8 cellular contexts compared by ENCODE assay signal in genomic region chr18:2997846-2998599, GRCh38. TPM values are rescaled to one million over a fixed set of nuclear protein-coding genes. Genes with fewer than 3 reads are reported as not detected.
A peak's percentile ranks its signal among the peaks of the same experiment; 100 is the strongest.
DNase-seq lines count a peak whose midpoint lies in the region; TF ChIP-seq lines count a peak whose summit lies in the region.

No MANE protein-coding gene starts in this region.

- peak overlapping the region; percentile 91 for H3K27ac Mint-ChIP-seq in activated naive CD4-positive, alpha-beta T cell treated with anti-CD3 and anti-CD28 coated beads for 36 hours
- H3K27ac Mint-ChIP-seq in type B pancreatic cell, result peak overlapping the region; percentile 16

- H3K4me1 Mint-ChIP-seq in activated naive CD4-positive, alpha-beta T cell treated with anti-CD3 and anti-CD28 coated beads for 36 hours (ENCODE audit: low read depth), result peaks cover 85% of the 10 kb centered on the region
- H3K4me1 Mint-ChIP-seq in type B pancreatic cell (ENCODE audit: unreplicated experiment), result peaks cover 26% of the 10 kb centered on the region

- no peaks in the 10 kb centered on the region for H3K27me3 Mint-ChIP-seq in activated naive CD4-positive, alpha-beta T cell treated with anti-CD3 and anti-CD28 coated beads for 36 hours (ENCODE audit: low read depth)
- H3K27me3 Mint-ChIP-seq in type B pancreatic cell, result no peaks in the 10 kb centered on the region

- CTCF ChIA-PET in activated naive CD4-positive, alpha-beta T cell treated with anti-CD3 and anti-CD28 coated beads for 36 hours (lab: Charles Lee), result interaction anchor here (0.6 to 7.2 kb wide), 16 partner anchors 9 to 254 kb away, joined by 3 to 133 read pairs (median 5); no protein-coding TSS in a partner anchor

- peak overlapping the region; percentile 44 for H3K4me3 Mint-ChIP-seq in activated naive CD4-positive, alpha-beta T cell treated with anti-CD3 and anti-CD28 coated beads for 36 hours
- peak overlapping the region; percentile 13 for H3K4me3 Mint-ChIP-seq in type B pancreatic cell

- H3K27ac ChIP-seq in cingulate gyrus (ENCODE audit: low read depth, low read length) (peak overlapping the region; percentile 85), mesendoderm (ENCODE audit: low read depth, low read length) (no peak overlapping the region), SJCRH30 (no peak overlapping the region)

- no peak overlapping the region for H2BK5ac ChIP-seq in mesendoderm (ENCODE audit: low read length)

- peaks cover 23% of the 10 kb centered on the region for H3K36me3 Mint-ChIP-seq in activated naive CD4-positive, alpha-beta T cell treated with anti-CD3 and anti-CD28 coated beads for 36 hours (ENCODE audit: low read depth)
- peaks cover 39% of the 10 kb centered on the region for H3K36me3 Mint-ChIP-seq in type B pancreatic cell

- no peak overlapping the region for H2BK15ac ChIP-seq in mesendoderm (replicated peaks; ENCODE audit: low read depth)

- no peak overlapping the region for H2AK5ac ChIP-seq in mesendoderm (ENCODE audit: low read length)

- DNase-seq in activated naive CD4-positive, alpha-beta T cell treated with anti-CD3 and anti-CD28 coated beads for 36 hours, result peak; percentile 32
- no peak for DNase-seq in activated naive CD4-positive, alpha-beta T cell (lab: John Stamatoyannopoulos, UW)
- DNase-seq in midbrain (lab: John Stamatoyannopoulos, UW), result peak; percentile 60
- no peak for DNase-seq in type B pancreatic cell (ENCODE audit: extremely low spot score, unreplicated experiment)
- no peak for DNase-seq in mesendoderm
- DNase-seq in EL, result no peak
- no peak for DNase-seq in SJCRH30

- H3K9ac ChIP-seq in mesendoderm (ENCODE audit: low read length), result no peak overlapping the region

- H3K9me3 Mint-ChIP-seq in activated naive CD4-positive, alpha-beta T cell treated with anti-CD3 and anti-CD28 coated beads for 36 hours, result peaks cover 6% of the 10 kb centered on the region
- H3K9me3 Mint-ChIP-seq in type B pancreatic cell, result peaks cover 17% of the 10 kb centered on the region

- no peaks in the 10 kb centered on the region for H3K9me3 ChIP-seq in SJCRH30 (replicated peaks)

- H3K56ac ChIP-seq in mesendoderm (ENCODE audit: low read length), result no peak overlapping the region

- H3K23ac ChIP-seq in mesendoderm (ENCODE audit: low read length), result no peak overlapping the region

- no peaks in the 10 kb centered on the region for H3K27me3 ChIP-seq in mesendoderm (ENCODE audit: insufficient read depth, low read length, poor library complexity)
- no peaks in the 10 kb centered on the region for H3K27me3 ChIP-seq in SJCRH30

- H2BK120ac ChIP-seq in mesendoderm (ENCODE audit: low read depth, low read length), result no peak overlapping the region

- H3K79me1 ChIP-seq in mesendoderm (ENCODE audit: low read length), result peaks cover 1% of the 10 kb centered on the region

- H3K4me1 ChIP-seq in mesendoderm (ENCODE audit: control insufficient read depth, low read depth, low read length) (no peaks in the 10 kb centered on the region), SJCRH30 (no peaks in the 10 kb centered on the region)

- no peaks in the 10 kb centered on the region for H3K36me3 ChIP-seq in mesendoderm (ENCODE audit: control insufficient read depth, insufficient read depth, low read length)
- H3K36me3 ChIP-seq in SJCRH30, result peaks cover 2% of the 10 kb centered on the region

- intact Hi-C loops in activated naive CD4-positive, alpha-beta T cell treated with anti-CD3 and anti-CD28 coated beads for 36 hours (cut with micrococcal nuclease), result loop anchor here (1.0 to 10.0 kb wide), 10 partner anchors 15 to 667 kb away; partner anchors contain the start of gene LPIN2

- H3K4me2 ChIP-seq in mesendoderm (ENCODE audit: low read length), result no peak overlapping the region

- H3K4me3 ChIP-seq in mesendoderm (ENCODE audit: low read length), result no peak overlapping the region
- H3K4me3 ChIP-seq in SJCRH30, result no peak overlapping the region

- peaks cover 5% of the 10 kb centered on the region for H3K79me2 ChIP-seq in mesendoderm (ENCODE audit: control insufficient read depth, insufficient read depth, low read length)

- no peak for TF ChIP-seq CTCF in type B pancreatic cell (conservative IDR thresholded peaks at IDR 0.05)

- H3K4ac ChIP-seq in mesendoderm (ENCODE audit: low read depth, low read length), result no peak overlapping the region

- no CpG with 5 or more reads among the region's 4 CpGs for WGBS in mesendoderm (ENCODE audit: extremely low coverage, insufficient coverage, low lambda C conversion rate)

- no peak overlapping the region for H4K8ac ChIP-seq in mesendoderm (ENCODE audit: low read depth, low read length)

- H4K5ac ChIP-seq in mesendoderm (ENCODE audit: low read length), result no peak overlapping the region

- H3K18ac ChIP-seq in mesendoderm (ENCODE audit: low read length), result no peak overlapping the region

RNA-seq across cellular contexts. Expression of gene LPIN2, which starts 14.9 kb away (rescaled TPM):
- 10 to 100 TPM; 62.4 to 65.7 TPM for total RNA-seq in activated naive CD4-positive, alpha-beta T cell treated with anti-CD3 and anti-CD28 coated beads for 36 hours
- 17.8 and 26.8 TPM in 2 replicates for total RNA-seq in type B pancreatic cell (ENCODE audit: low replicate concordance)
- 7.8 TPM for polyA plus RNA-seq in mesendoderm (2013, experiment 1 of 2)
- polyA plus RNA-seq in mesendoderm (2013, experiment 2 of 2), result 8.8 TPM
- total RNA-seq in SJCRH30 (2014; rRNA removed; shearing (Covaris generic)), result 15.3 and 16.7 TPM in 2 replicates

Comparison
In these comparisons a context has a peak if more than half of its experiments do, and no peak if none do; other contexts are left out.
1. DNase-seq: peak in activated naive CD4-positive, alpha-beta T cell treated with anti-CD3 and anti-CD28 coated beads for 36 hours (single experiment) and midbrain (single experiment); none in activated naive CD4-positive, alpha-beta T cell (0 of 4), type B pancreatic cell (single experiment), mesendoderm (single experiment), EL (single experiment) and SJCRH30 (0 of 2).